Comparison of ENCODE assay signal across 8 cellular contexts in the genomic region with DNA sequence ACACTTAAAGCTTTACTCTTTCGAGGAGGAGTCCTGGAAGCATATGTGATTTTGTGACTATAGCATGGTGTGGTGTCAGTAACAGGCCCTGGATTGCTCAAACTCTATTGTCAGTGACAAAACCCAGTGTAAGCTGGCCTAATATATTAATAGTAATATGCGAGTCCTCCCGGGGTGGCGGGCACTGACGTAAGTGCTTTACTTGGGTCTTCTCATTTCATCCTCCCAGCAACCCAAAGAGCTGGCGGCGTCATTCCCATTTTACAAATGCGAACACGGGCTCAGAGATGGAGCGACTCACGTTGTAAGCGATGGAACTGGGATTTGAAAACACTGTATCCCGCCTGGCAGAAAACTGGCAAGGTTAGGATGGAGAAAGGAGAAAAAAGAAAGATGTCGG. TPM values are rescaled to one million over a fixed set of nuclear protein-coding genes. Genes with fewer than 3 reads are reported as not detected.
DNase-seq lines count a peak whose midpoint lies in the region; ATAC-seq lines count a peak whose summit lies in the region.

No MANE protein-coding gene starts in this region.

- peaks cover 50% of the 10 kb centered on the region for H3K4me1 Mint-ChIP-seq in T-helper 1 cell treated with Interleukin-12 subunit alpha and Interleukin-12 subunit beta and Interleukin-4 antibody, amounts not matched to agents 30 μg/mL and 1 μg/mL, for 36 hours (ENCODE audit: low read depth)
- peaks cover 29% of the 10 kb centered on the region for H3K4me1 Mint-ChIP-seq in activated T-helper 17 cell treated with anti-CD3 and anti-CD28 coated beads, Interleukin-2, amount 50 U/mL, for 72 hours
- peaks cover 53 to 62% of the 10 kb centered on the region in 2 donors for H3K4me1 Mint-ChIP-seq in immature natural killer cell

- no peaks in the 10 kb centered on the region for H3K27me3 Mint-ChIP-seq in T-helper 1 cell treated with Interleukin-12 subunit alpha and Interleukin-12 subunit beta and Interleukin-4 antibody, amounts not matched to agents 30 μg/mL and 1 μg/mL, for 36 hours (ENCODE audit: low read depth)
- no peaks in the 10 kb centered on the region for H3K27me3 Mint-ChIP-seq in activated T-helper 17 cell treated with anti-CD3 and anti-CD28 coated beads, Interleukin-2, amount 50 U/mL, for 72 hours
- peaks cover 2 to 13% (median 7%) of the 10 kb centered on the region in 3 donors for H3K27me3 Mint-ChIP-seq in immature natural killer cell (ENCODE audit: low read depth in 3 of 3)

- H3K27ac Mint-ChIP-seq in T-helper 1 cell treated with Interleukin-12 subunit alpha and Interleukin-12 subunit beta and Interleukin-4 antibody, amounts not matched to agents 30 μg/mL and 1 μg/mL, for 36 hours, result peak overlapping the region; percentile 99
- H3K27ac Mint-ChIP-seq in activated T-helper 17 cell treated with anti-CD3 and anti-CD28 coated beads, Interleukin-2, amount 50 U/mL, for 72 hours, result peak overlapping the region; percentile 88
- peak overlapping the region; percentile 89 to 96 (median 94) for H3K27ac Mint-ChIP-seq in immature natural killer cell

- H3K9me3 Mint-ChIP-seq in T-helper 1 cell treated with Interleukin-12 subunit alpha and Interleukin-12 subunit beta and Interleukin-4 antibody, amounts not matched to agents 30 μg/mL and 1 μg/mL, for 36 hours, result no peaks in the 10 kb centered on the region
- H3K9me3 Mint-ChIP-seq in activated T-helper 17 cell treated with anti-CD3 and anti-CD28 coated beads, Interleukin-2, amount 50 U/mL, for 72 hours, result no peaks in the 10 kb centered on the region
- H3K9me3 Mint-ChIP-seq in immature natural killer cell, result no peaks in the 10 kb centered on the region

- ATAC-seq in activated T-helper 17 cell treated with anti-CD3 and anti-CD28 coated beads, Interleukin-2, amount 50 U/mL, for 72 hours (replicated peaks), result no peak
- ATAC-seq in GM19035 (IDR thresholded peaks at IDR 0.05; ENCODE audit: unreplicated experiment), result no peak

- H3K4me3 Mint-ChIP-seq in T-helper 1 cell treated with Interleukin-12 subunit alpha and Interleukin-12 subunit beta and Interleukin-4 antibody, amounts not matched to agents 30 μg/mL and 1 μg/mL, for 36 hours, result peak overlapping the region; percentile 94
- peak overlapping the region; percentile 94 for H3K4me3 Mint-ChIP-seq in activated T-helper 17 cell treated with anti-CD3 and anti-CD28 coated beads, Interleukin-2, amount 50 U/mL, for 72 hours
- peak overlapping the region; percentile 92 to 96 (median 95) for H3K4me3 Mint-ChIP-seq in immature natural killer cell

- DNase-seq in T-helper 1 cell, result no peak
- DNase-seq in immature natural killer cell, result no peak
- no peak for DNase-seq in iPS-NIHi7 (ENCODE audit: extremely low spot score)
- no peak for DNase-seq in NOMO-1 treated with dmso at 0.1 percent for 144 hours (lab: John Stamatoyannopoulos, UW; ENCODE audit: unreplicated experiment)

- H3K36me3 Mint-ChIP-seq in T-helper 1 cell treated with Interleukin-12 subunit alpha and Interleukin-12 subunit beta and Interleukin-4 antibody, amounts not matched to agents 30 μg/mL and 1 μg/mL, for 36 hours (ENCODE audit: low read depth), result peaks cover 25% of the 10 kb centered on the region
- H3K36me3 Mint-ChIP-seq in activated T-helper 17 cell treated with anti-CD3 and anti-CD28 coated beads, Interleukin-2, amount 50 U/mL, for 72 hours (ENCODE audit: low read depth), result peaks cover 42% of the 10 kb centered on the region
- peaks cover 0 to 3% (median 0%) of the 10 kb centered on the region in 3 donors for H3K36me3 Mint-ChIP-seq in immature natural killer cell

- peak overlapping the region; percentile 36 for H3K27ac ChIP-seq in temporal lobe (ENCODE audit: low read depth, low read length)

RNA-seq across cellular contexts. Expression of a gene that starts 0.6 kb away (rescaled TPM):
- total RNA-seq in activated T-helper 17 cell treated with anti-CD3 and anti-CD28 coated beads, Interleukin-2, amount 50 U/mL, for 72 hours, result 10 to 100 TPM; 29.0 to 37.1 TPM
- polyA plus RNA-seq in immature natural killer cell, result 10 to 100 TPM in 1 of 3 donors, 1 to 10 TPM in 2; 5.2 to 12.3 (median 6.7) TPM
- total RNA-seq in temporal lobe, result 30.2 TPM

RNA-seq across cellular contexts. Expression of a gene that starts 28.8 kb away (rescaled TPM):
- total RNA-seq in activated T-helper 17 cell treated with anti-CD3 and anti-CD28 coated beads, Interleukin-2, amount 50 U/mL, for 72 hours, result 10 to 100 TPM; 48.2 to 52.6 TPM
- 10 to 100 TPM; 15.8 to 18.3 (median 17.2) TPM for polyA plus RNA-seq in immature natural killer cell
- 10.3 TPM for total RNA-seq in temporal lobe

RNA-seq across cellular contexts. Expression of a gene that starts 41.4 kb away (rescaled TPM):
- not detected for total RNA-seq in activated T-helper 17 cell treated with anti-CD3 and anti-CD28 coated beads, Interleukin-2, amount 50 U/mL, for 72 hours
- not detected for polyA plus RNA-seq in immature natural killer cell
- 10.6 TPM for total RNA-seq in temporal lobe

Comparison
In these comparisons a context has a peak if more than half of its experiments do, and no peak if none do; other contexts are left out.
1. RNA of a gene that starts 41.4 kb away (total RNA-seq): 10.6 TPM in temporal lobe (single experiment); not detected in activated T-helper 17 cell treated with anti-CD3 and anti-CD28 coated beads, Interleukin-2, amount 50 U/mL, for 72 hours; every median in the first group is over 10 times any median in the second.
2. Peak in every context shown above with its lines, with median percentiles within 50 percentile points of each other: H3K27ac Mint-ChIP-seq and H3K4me3 Mint-ChIP-seq.